In the genomic region with DNA sequence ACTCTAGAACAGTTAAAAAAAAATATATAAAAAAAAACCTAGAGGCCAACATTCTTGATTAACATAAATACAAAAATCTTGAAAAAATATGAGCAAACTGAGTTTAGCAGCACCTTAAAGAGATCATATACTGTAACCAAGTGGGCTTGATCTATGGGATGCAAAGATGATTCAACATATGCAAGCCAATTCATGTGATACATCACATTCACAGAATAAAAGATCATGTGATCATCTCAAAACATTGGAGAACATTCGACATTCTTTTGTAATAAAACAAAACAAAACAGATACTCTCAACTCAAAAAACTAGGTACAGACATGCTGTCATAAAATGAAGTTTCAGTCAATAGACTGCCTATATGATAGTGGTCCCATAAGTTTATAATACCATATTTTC, we compare ENCODE assay signal across 18 cellular contexts.
"Had no signal": no experiment of that assay in that cellular context is flagged by ENCODE, and none has a peak within 500 bp of the region (broad histone marks: within the 10 kb centered on the region; RNA-seq: fewer than 3 reads in every experiment).

No MANE protein-coding gene starts in this region.

- ATAC-seq: heart right ventricle; naive thymus-derived CD8-positive, alpha-beta T cell had no signal

- H3K4me3 ChIP-seq: colonic mucosa, heart right ventricle, ovary, right atrium auricular region, sigmoid colon, skin epidermis had no signal

- H3K27ac Mint-ChIP-seq: naive thymus-derived CD8-positive, alpha-beta T cell had no signal

- FAIRE-seq: islet of Langerhans had no signal

- H3K9me3 Mint-ChIP-seq: naive thymus-derived CD8-positive, alpha-beta T cell; neural crest cell had no signal

- H3K4me1 Mint-ChIP-seq: neural crest cell had no signal

- H3K36me3 Mint-ChIP-seq: naive thymus-derived CD8-positive, alpha-beta T cell had no signal

- H3K27me3 ChIP-seq: colonic mucosa, heart right ventricle, ovary, right atrium auricular region, sigmoid colon had no signal

- H3K27me3 Mint-ChIP-seq: naive thymus-derived CD8-positive, alpha-beta T cell had no signal

- H3K9me3 ChIP-seq: colonic mucosa, ovary, right atrium auricular region, sigmoid colon had no signal

- H3K36me3 ChIP-seq: colonic mucosa, heart right ventricle, ovary, right atrium auricular region, sigmoid colon had no signal

- H3K4me3 Mint-ChIP-seq: naive thymus-derived CD8-positive, alpha-beta T cell; neural crest cell had no signal

- H3K27ac ChIP-seq: colonic mucosa, heart right ventricle, ovary, right atrium auricular region, sigmoid colon, skin epidermis had no signal

- H3K4me1 ChIP-seq: colonic mucosa, right atrium auricular region, sigmoid colon had no signal

- DNase-seq: colonic mucosa; dermis blood vessel endothelial cell; erythroblast; foreskin melanocyte; heart right ventricle; hypothalamus; kidney glomerular epithelial cell; naive thymus-derived CD8-positive, alpha-beta T cell; nucleus accumbens; ovary; sigmoid colon; stimulated activated CD4-positive, alpha-beta T cell treated with anti-CD3 and anti-CD28 coated beads, Interleukin-2, amount 100 ng/mL, for 48 hours; stimulated activated naive CD4-positive, alpha-beta T cell treated with Interleukin-2 at 50 U/mL for 16 hours; trophoblast cell had no signal
